In genomic region chr10:24784923-24785322, GRCh38 we compare ENCODE assay signal across 33 cellular contexts.
A peak's percentile ranks its signal among the peaks of the same experiment; 100 is the strongest.
DNase-seq lines count a peak whose midpoint lies in the region; ATAC-seq and TF ChIP-seq lines count a peak whose summit lies in the region.
"Had no signal": no experiment of that assay in that cellular context is flagged by ENCODE, and none has a peak within 500 bp of the region (broad histone marks: within the 10 kb centered on the region; RNA-seq: fewer than 3 reads in every experiment).

No MANE protein-coding gene starts in this region.

- no peak overlapping the region for H4K12ac ChIP-seq in trophoblast cell (ENCODE audit: low read depth, low read length)

- H3K9me3 ChIP-seq in mammary epithelial cell (replicated peaks; ENCODE audit: insufficient read depth, low read length) (no peaks in the 10 kb centered on the region), trophoblast cell (ENCODE audit: insufficient read depth, low read depth, low read length) (no peaks in the 10 kb centered on the region)
- H3K9me3 ChIP-seq: adrenal gland, HAP-1, pancreas, testis had no signal

- no peaks in the 10 kb centered on the region for H3K79me1 ChIP-seq in trophoblast cell (ENCODE audit: low read length)

- peaks cover 5% of the 10 kb centered on the region for H3K4me1 ChIP-seq in mammary epithelial cell (ENCODE audit: insufficient read depth, low read length)
- H3K4me1 ChIP-seq in trophoblast cell (ENCODE audit: control insufficient read depth in 1 of 2, insufficient read depth in 2 of 2, low read length in 2 of 2), result no peaks in the 10 kb centered on the region
- H3K4me1 ChIP-seq: adrenal gland, HAP-1, neural progenitor cell, pancreas, testis had no signal

- in situ Hi-C loops in mammary epithelial cell (cut with MboI; ENCODE audit: low sequenced_read_pairs in 2 of 2), result no loop called here

- intact Hi-C loops in mammary epithelial cell (cut with micrococcal nuclease), result no loop called here

- BruUV-seq in mammary epithelial cell (replicated peaks; lab: Mats Ljungman, UMichigan), result no TSS peak

- H3K27ac ChIP-seq in RWPE1 (no peak overlapping the region), mammary epithelial cell (ENCODE audit: insufficient read depth, low read depth, low read length) (no peak overlapping the region), trophoblast cell (ENCODE audit: low read depth, low read length) (no peak overlapping the region)
- H3K27ac ChIP-seq: adrenal gland, brain microvascular endothelial cell, epithelial cell of prostate, neural progenitor cell, pancreas, testis had no signal

- no peak overlapping the region for H4K91ac ChIP-seq in trophoblast cell (ENCODE audit: low read depth, low read length)

- H3K14ac ChIP-seq in trophoblast cell (ENCODE audit: low read length), result no peak overlapping the region

- no peak for TF ChIP-seq CTCF in RWPE1 (conservative IDR thresholded peaks at IDR 0.05; ENCODE audit: low read depth)
- TF ChIP-seq CTCF in mammary epithelial cell (conservative IDR thresholded peaks at IDR 0.05 in 1 of 2, IDR thresholded peaks at IDR 0.05 in 1 of 2; ENCODE audit: extremely low read depth in 1 of 2, insufficient read depth in 1 of 2, low read depth in 1 of 2, low read length in 2 of 2), result no peak

- peak; percentile 48 for DNase-seq in ELR (ENCODE audit: low read depth)
- DNase-seq in RWPE1 (ENCODE audit: low spot score), result peak; percentile 38
- DNase-seq in mammary epithelial cell, result peak; percentile 55
- DNase-seq in trophoblast cell, result peak; percentile 15 to 44
- DNase-seq in activated naive CD4-positive, alpha-beta T cell treated with anti-CD3 and anti-CD28 coated beads, Interleukin-2, amount 50 U/mL, for 16 hours, result no peak
- DNase-seq: ACHN; activated CD4-positive, alpha-beta T cell treated with anti-CD3 and anti-CD28 coated beads for 1 hour; activated CD8-positive, alpha-beta memory T cell treated with anti-CD3 and anti-CD28 coated beads, Interleukin-2, amount 50 U/mL, for 48 hours; activated CD8-positive, alpha-beta T cell treated with anti-CD3 and anti-CD28 coated beads for 36 hours; activated naive CD4-positive, alpha-beta T cell treated with anti-CD3 and anti-CD28 coated beads for 36 hours; adrenal gland; brain microvascular endothelial cell; CD4-positive, alpha-beta memory T cell; effector CD4-positive, alpha-beta T cell; immature natural killer cell; Kasumi-1; mesendoderm; MV-4-11; NCI-H2171 treated with DMSO at 0.1 percent for 48 hours; NCI-H526; NK-92 treated with Interleukin-12 subunit alpha and Interleukin-12 subunit beta, amount 100 ng/mL, for 24 hours; pancreas; Right ventricle myocardium superior; stimulated activated naive B cell treated with anti-CD40 and anti-IgM and Interleukin-4, amounts not matched to agents 10 μg/mL and 1 μg/mL and 100 μg/mL, for 72 hours; testis had no signal

- no peak overlapping the region for H2BK120ac ChIP-seq in trophoblast cell (ENCODE audit: insufficient read depth, low read length, poor library complexity)

- CTCF ChIA-PET in RWPE1 (lab: Yijun Ruan, JAX), result interaction anchor here (0.7 kb wide), 2 partner anchors 149 to 1113 kb away, joined by 3 read pairs; no protein-coding TSS in a partner anchor
- CTCF ChIA-PET in mammary epithelial cell (lab: Charles Lee; ENCODE audit: low non-redundant PET), result no interaction called here

- H2AFZ ChIP-seq in mammary epithelial cell (ENCODE audit: low read depth, low read length) (no peak overlapping the region), trophoblast cell (ENCODE audit: insufficient read depth, low read length, poor library complexity) (no peak overlapping the region)
- H2AFZ ChIP-seq: neural progenitor cell had no signal

- H3K27me3 ChIP-seq in mammary epithelial cell (ENCODE audit: insufficient read depth, low read length) (no peaks in the 10 kb centered on the region), trophoblast cell (ENCODE audit: insufficient read depth, low read length) (no peaks in the 10 kb centered on the region)
- H3K27me3 ChIP-seq: adrenal gland, brain microvascular endothelial cell, neural progenitor cell, pancreas, testis had no signal

- no peak overlapping the region for H3K4me3 ChIP-seq in mammary epithelial cell (replicated peaks in 1 of 3; ENCODE audit: insufficient read depth in 1 of 3, low read depth in 2 of 3, low read length in 3 of 3)
- no peak overlapping the region for H3K4me3 ChIP-seq in trophoblast cell (ENCODE audit: low read depth, low read length)
- H3K4me3 ChIP-seq: adrenal gland, GM12878, HAP-1, neural progenitor cell, pancreas, testis had no signal

- dilution Hi-C loops in mammary epithelial cell (cut with HindIII; ENCODE audit: low sequenced_read_pairs), result no loop called here

- WGBS in mammary epithelial cell (ENCODE audit: low coverage, missing lambda C conversion rate), result 65% methylated on average over 6 of the region's 6 CpGs
- no CpG with 5 or more reads among the region's 6 CpGs for WGBS in trophoblast cell (ENCODE audit: extremely low coverage, insufficient coverage, insufficient read length)

- POLR2A ChIA-PET in RWPE1 (lab: Yijun Ruan, JAX; ENCODE audit: low non-redundant PET), result no interaction called here

- H3K79me2 ChIP-seq in mammary epithelial cell (ENCODE audit: insufficient read depth, low read length) (no peaks in the 10 kb centered on the region), trophoblast cell (ENCODE audit: control insufficient read depth, insufficient read depth, low read length, poor library complexity) (no peaks in the 10 kb centered on the region)

- H4K8ac ChIP-seq in trophoblast cell (ENCODE audit: low read depth, low read length), result no peak overlapping the region

- H3K9ac ChIP-seq in mammary epithelial cell (ENCODE audit: insufficient read depth, low read length), result no peak overlapping the region
- no peak overlapping the region for H3K9ac ChIP-seq in trophoblast cell (ENCODE audit: low read length)
- H3K9ac ChIP-seq: neural progenitor cell had no signal

- H3K18ac ChIP-seq in trophoblast cell (ENCODE audit: low read length), result no peak overlapping the region

- H3K36me3 ChIP-seq in mammary epithelial cell (ENCODE audit: insufficient read depth, low read length) (no peaks in the 10 kb centered on the region), trophoblast cell (ENCODE audit: control insufficient read depth in 1 of 2, insufficient read depth in 2 of 2, low read length in 2 of 2) (no peaks in the 10 kb centered on the region)
- H3K36me3 ChIP-seq: adrenal gland, brain microvascular endothelial cell, HAP-1, neural progenitor cell, pancreas had no signal

- ATAC-seq in HG02970 (IDR thresholded peaks at IDR 0.05; ENCODE audit: low FRiP score, unreplicated experiment) (no peak), HG02588 (IDR thresholded peaks at IDR 0.05; ENCODE audit: unreplicated experiment) (no peak)
- ATAC-seq: activated CD8-positive, alpha-beta T cell treated with anti-CD3 and anti-CD28 coated beads for 36 hours; GM12878; HepG2; left lobe of liver; pancreas; stimulated activated naive B cell treated with anti-CD40 and anti-IgM and Interleukin-4, amounts not matched to agents 10 μg/mL and 1 μg/mL and 100 μg/mL, for 72 hours had no signal

- H3K4me2 ChIP-seq in mammary epithelial cell (ENCODE audit: insufficient read depth, low read depth, low read length) (no peak overlapping the region), trophoblast cell (ENCODE audit: low read length) (no peak overlapping the region)
- H3K4me2 ChIP-seq: neural progenitor cell had no signal

- H2BK12ac ChIP-seq in trophoblast cell (ENCODE audit: low read length), result no peak overlapping the region

- H2AK5ac ChIP-seq in trophoblast cell (ENCODE audit: low read length), result no peak overlapping the region

- H3K4ac ChIP-seq in trophoblast cell (ENCODE audit: low read depth, low read length), result no peak overlapping the region

- no peak overlapping the region for H3K23ac ChIP-seq in trophoblast cell (ENCODE audit: low read length)

- H2BK5ac ChIP-seq in trophoblast cell (ENCODE audit: low read depth, low read length, poor library complexity), result no peak overlapping the region

- H4K20me1 ChIP-seq in mammary epithelial cell (ENCODE audit: insufficient read depth, low read length), result no peaks in the 10 kb centered on the region
